Comparison of ENCODE assay signal across 9 cellular contexts in genomic region chr3:127761101-127761802, GRCh38.
DNase-seq lines count a peak whose midpoint lies in the region; ATAC-seq and TF ChIP-seq lines count a peak whose summit lies in the region.
"Had no signal": no experiment of that assay in that cellular context is flagged by ENCODE, and none has a peak within 500 bp of the region (broad histone marks: within the 10 kb centered on the region; RNA-seq: fewer than 3 reads in every experiment).

No MANE protein-coding gene starts in this region.

- ATAC-seq in effector memory CD8-positive, alpha-beta T cell (replicated peaks), result peak; percentile 29
- no peak for ATAC-seq in activated CD4-positive, alpha-beta T cell treated with anti-CD3 and anti-CD28 coated beads for 36 hours
- no peak for ATAC-seq in activated T-cell treated with anti-CD3 and anti-CD28 coated beads, Interleukin-2, amount 50 U/mL, for 4 hours

- H3K36me3 Mint-ChIP-seq in effector memory CD8-positive, alpha-beta T cell (ENCODE audit: insufficient read depth), result no peaks in the 10 kb centered on the region
- H3K36me3 Mint-ChIP-seq in activated CD4-positive, alpha-beta T cell treated with anti-CD3 and anti-CD28 coated beads for 36 hours (ENCODE audit: low read depth), result no peaks in the 10 kb centered on the region
- H3K36me3 Mint-ChIP-seq in activated T-cell treated with anti-CD3 and anti-CD28 coated beads, Interleukin-2, amount 50 U/mL, for 4 hours (ENCODE audit: insufficient read depth), result no peaks in the 10 kb centered on the region

- H3K4me3 Mint-ChIP-seq in effector memory CD8-positive, alpha-beta T cell, result peak overlapping the region; percentile 50 to 65
- H3K4me3 Mint-ChIP-seq in activated CD4-positive, alpha-beta T cell treated with anti-CD3 and anti-CD28 coated beads for 36 hours, result no peak overlapping the region
- no peak overlapping the region for H3K4me3 Mint-ChIP-seq in activated T-cell treated with anti-CD3 and anti-CD28 coated beads, Interleukin-2, amount 50 U/mL, for 4 hours

- H3K27ac ChIP-seq in HL-60 (replicated peaks), result peak overlapping the region; percentile 49

- peaks cover 22 to 27% of the 10 kb centered on the region in 2 donors for H3K27me3 Mint-ChIP-seq in effector memory CD8-positive, alpha-beta T cell
- peaks cover 3% of the 10 kb centered on the region for H3K27me3 Mint-ChIP-seq in activated CD4-positive, alpha-beta T cell treated with anti-CD3 and anti-CD28 coated beads for 36 hours
- H3K27me3 Mint-ChIP-seq in activated T-cell treated with anti-CD3 and anti-CD28 coated beads, Interleukin-2, amount 50 U/mL, for 4 hours (ENCODE audit: low read depth), result peaks cover 2% of the 10 kb centered on the region

- H3K4me3 ChIP-seq in HL-60 (replicated peaks; ENCODE audit: insufficient read depth, low read length), result no peak overlapping the region

- intact Hi-C loops in activated CD4-positive, alpha-beta T cell treated with anti-CD3 and anti-CD28 coated beads for 36 hours (cut with DNase I, micrococcal nuclease), result no loop called here

- peaks cover 0 to 4% of the 10 kb centered on the region in 2 donors for H3K4me1 Mint-ChIP-seq in effector memory CD8-positive, alpha-beta T cell (ENCODE audit: low read depth in 2 of 2)
- peaks cover 6% of the 10 kb centered on the region for H3K4me1 Mint-ChIP-seq in activated CD4-positive, alpha-beta T cell treated with anti-CD3 and anti-CD28 coated beads for 36 hours
- peaks cover 2% of the 10 kb centered on the region for H3K4me1 Mint-ChIP-seq in activated T-cell treated with anti-CD3 and anti-CD28 coated beads, Interleukin-2, amount 50 U/mL, for 4 hours (ENCODE audit: low read depth)

- DNase-seq in GF-D8 (lab: John Stamatoyannopoulos, UW), result peak; percentile 62
- DNase-seq in HL-60 (ENCODE audit: low read depth in 1 of 2, low spot score in 1 of 2), result peak in 1 of 2 experiments; percentile 73
- no peak for DNase-seq in effector memory CD8-positive, alpha-beta T cell
- peak; percentile 81 for DNase-seq in pons (ENCODE audit: low spot score)
- no peak for DNase-seq in NCI-H128 (lab: John Stamatoyannopoulos, UW; ENCODE audit: unreplicated experiment)
- DNase-seq in activated CD4-positive, alpha-beta T cell treated with anti-CD3 and anti-CD28 coated beads for 36 hours, result no peak
- no peak for DNase-seq in hepatic stellate cell (ENCODE audit: low spot score)
- DNase-seq in activated T-cell treated with anti-CD3 and anti-CD28 coated beads, Interleukin-2, amount 50 U/mL, for 4 hours, result no peak
- DNase-seq: stimulated activated CD4-positive, alpha-beta T cell treated with anti-CD3 and anti-CD28 coated beads, Interleukin-15, amount 100 ng/mL, for 24 hours had no signal

- TF ChIP-seq CTCF in HL-60 (IDR thresholded peaks at IDR 0.05; ENCODE audit: insufficient read depth, low read length), result no peak

- CTCF ChIA-PET in activated CD4-positive, alpha-beta T cell treated with anti-CD3 and anti-CD28 coated beads for 36 hours (lab: Charles Lee), result interaction anchor here (0.6 kb wide), 4 partner anchors 10 to 759 kb away, joined by 3 read pairs; no protein-coding TSS in a partner anchor

- no peaks in the 10 kb centered on the region for H3K27me3 ChIP-seq in HL-60 (ENCODE audit: insufficient read depth, poor library complexity, severe bottlenecking)

- POLR2A ChIA-PET in activated CD4-positive, alpha-beta T cell treated with anti-CD3 and anti-CD28 coated beads for 36 hours (lab: Charles Lee), result interaction anchor here (0.8 kb wide), 1 partner anchor 10 kb away, joined by 4 read pairs; no protein-coding TSS in a partner anchor

- H3K9me3 Mint-ChIP-seq in effector memory CD8-positive, alpha-beta T cell, result no peaks in the 10 kb centered on the region
- no peaks in the 10 kb centered on the region for H3K9me3 Mint-ChIP-seq in activated CD4-positive, alpha-beta T cell treated with anti-CD3 and anti-CD28 coated beads for 36 hours (ENCODE audit: low read depth)
- no peaks in the 10 kb centered on the region for H3K9me3 Mint-ChIP-seq in activated T-cell treated with anti-CD3 and anti-CD28 coated beads, Interleukin-2, amount 50 U/mL, for 4 hours

- H3K27ac Mint-ChIP-seq in effector memory CD8-positive, alpha-beta T cell, result no peak overlapping the region
- no peak overlapping the region for H3K27ac Mint-ChIP-seq in activated CD4-positive, alpha-beta T cell treated with anti-CD3 and anti-CD28 coated beads for 36 hours

Comparison
In these comparisons a context has a peak if more than half of its experiments do, and no peak if none do; other contexts are left out.
1. DNase-seq: peak in GF-D8 (single experiment) and pons (single experiment); none in effector memory CD8-positive, alpha-beta T cell (0 of 3), NCI-H128 (single experiment), activated CD4-positive, alpha-beta T cell treated with anti-CD3 and anti-CD28 coated beads for 36 hours (single experiment), hepatic stellate cell (single experiment) and activated T-cell treated with anti-CD3 and anti-CD28 coated beads, Interleukin-2, amount 50 U/mL, for 4 hours (single experiment).
2. H3K4me3 Mint-ChIP-seq: peak in effector memory CD8-positive, alpha-beta T cell (2 of 2); none in activated CD4-positive, alpha-beta T cell treated with anti-CD3 and anti-CD28 coated beads for 36 hours (single experiment) and activated T-cell treated with anti-CD3 and anti-CD28 coated beads, Interleukin-2, amount 50 U/mL, for 4 hours (single experiment).